In the genomic region with DNA sequence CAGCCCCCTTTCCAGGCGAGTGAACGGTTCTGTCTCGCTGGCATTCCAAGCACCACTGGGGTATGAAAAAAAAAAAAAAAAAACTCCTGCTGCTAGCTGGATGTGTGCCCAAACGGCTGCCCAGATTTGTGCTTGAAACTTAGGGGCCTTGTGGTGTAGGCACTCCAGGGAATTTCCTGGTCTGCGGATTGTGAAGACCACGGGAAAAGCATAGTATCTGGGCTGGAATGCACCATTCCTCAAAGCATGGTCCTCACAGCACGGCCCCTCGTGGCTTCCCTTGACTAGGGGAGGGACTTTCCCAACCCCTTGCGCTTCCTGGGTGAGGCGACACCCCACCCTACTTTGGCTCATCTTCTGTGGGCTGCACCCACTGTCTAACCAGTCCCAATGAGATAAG, we compare ENCODE assay signal across 21 cellular contexts.
DNase-seq lines count a peak whose midpoint lies in the region; ATAC-seq, FAIRE-seq and TF ChIP-seq lines count a peak whose summit lies in the region.
"Had no signal": no experiment of that assay in that cellular context is flagged by ENCODE, and none has a peak within 500 bp of the region (broad histone marks: within the 10 kb centered on the region; RNA-seq: fewer than 3 reads in every experiment).

No MANE protein-coding gene starts in this region.

- H3K4me3 Mint-ChIP-seq in astrocyte (ENCODE audit: unreplicated experiment) = no peak overlapping the region
- H3K4me3 Mint-ChIP-seq: CD8-positive, alpha-beta memory T cell had no signal

- no peaks in the 10 kb centered on the region for H3K79me2 ChIP-seq in astrocyte (ENCODE audit: insufficient read depth, low read length)

- no peaks in the 10 kb centered on the region for H3K27me3 ChIP-seq in astrocyte (ENCODE audit: insufficient read depth, low read length)
- peaks cover 0 to 5% (median 0%) of the 10 kb centered on the region in 7 donors for H3K27me3 ChIP-seq in spleen (replicated peaks in 1 of 7)
- H3K27me3 ChIP-seq: Peyer's patch had no signal

- H3K36me3 ChIP-seq in astrocyte (ENCODE audit: insufficient read depth, low read length) (no peaks in the 10 kb centered on the region), spleen (no peaks in the 10 kb centered on the region)
- H3K36me3 ChIP-seq: Peyer's patch had no signal

- no peak overlapping the region for H2AFZ ChIP-seq in astrocyte (ENCODE audit: low read depth, low read length)

- H3K4me2 ChIP-seq in astrocyte (ENCODE audit: low read length) = no peak overlapping the region

- H3K27ac Mint-ChIP-seq in astrocyte (ENCODE audit: unreplicated experiment) = no peak overlapping the region
- H3K27ac Mint-ChIP-seq: CD8-positive, alpha-beta memory T cell had no signal

- H4K20me1 ChIP-seq in astrocyte (ENCODE audit: insufficient read depth, low read length) = no peaks in the 10 kb centered on the region

- no peaks in the 10 kb centered on the region for H3K4me1 ChIP-seq in astrocyte (ENCODE audit: insufficient read depth, low read length)
- H3K4me1 ChIP-seq in spleen = no peaks in the 10 kb centered on the region
- H3K4me1 ChIP-seq: Peyer's patch had no signal

- H3K36me3 Mint-ChIP-seq in astrocyte (ENCODE audit: low read depth, unreplicated experiment) = no peaks in the 10 kb centered on the region
- H3K36me3 Mint-ChIP-seq: CD8-positive, alpha-beta memory T cell had no signal

- H3K27ac ChIP-seq in astrocyte (ENCODE audit: low read depth, low read length) = no peak overlapping the region
- H3K27ac ChIP-seq in spleen = no peak overlapping the region
- H3K27ac ChIP-seq: Peyer's patch had no signal

- intact Hi-C loops in spleen (cut with DNase I; ENCODE audit: low total_unique reads) = no loop called here

- no peak for FAIRE-seq in astrocyte (lab: Jason Lieb, UNC)
- FAIRE-seq: GM12891, GM18507 had no signal

- H3K9me3 ChIP-seq in astrocyte (ENCODE audit: insufficient read depth, low read depth, low read length) = no peaks in the 10 kb centered on the region
- H3K9me3 ChIP-seq in spleen = peaks cover 0 to 2% (median 0%) of the 10 kb centered on the region in 8 donors
- H3K9me3 ChIP-seq: Peyer's patch had no signal

- H3K9me3 Mint-ChIP-seq in astrocyte (ENCODE audit: unreplicated experiment) = peaks cover 3% of the 10 kb centered on the region

- H3K4me3 ChIP-seq in astrocyte (ENCODE audit: insufficient read depth, low read depth, low read length) (no peak overlapping the region), spleen (no peak overlapping the region)
- H3K4me3 ChIP-seq: Peyer's patch had no signal

- H3K27me3 Mint-ChIP-seq in astrocyte (ENCODE audit: low read depth, unreplicated experiment) = no peaks in the 10 kb centered on the region

- TF ChIP-seq CTCF in astrocyte (IDR thresholded peaks at IDR 0.05; ENCODE audit: insufficient read depth, low read depth, low read length) = no peak
- TF ChIP-seq CTCF in spleen (IDR thresholded peaks at IDR 0.05 in 8 of 11, conservative IDR thresholded peaks at IDR 0.05 in 3 of 11) = no peak

- 68 to 75% (median 71%) methylated on average over 9 to 10 of the region's 10 CpGs for WGBS in spleen, 5 donors

- ATAC-seq in GM21576 (IDR thresholded peaks at IDR 0.05; ENCODE audit: unreplicated experiment) = no peak

- DNase-seq in H4 (ENCODE audit: low spot score) = peak; percentile 18
- DNase-seq in astrocyte (ENCODE audit: low read depth) = peak; percentile 10
- DNase-seq in iris pigment epithelial cell (ENCODE audit: low read depth) = peak; percentile 36
- peak; percentile 51 for DNase-seq in spleen
- DNase-seq in activated gamma-delta T cell treated with Interleukin-2 at 50 U/mL for 16 hours = no peak
- DNase-seq in NCI-H774 (lab: John Stamatoyannopoulos, UW) = no peak
- DNase-seq: ACHN; C1 segment of cervical spinal cord; CD8-positive, alpha-beta memory T cell; DMS53; HCEC 1CT; NCI-H1417; NCI-H2029; NCI-H2171; NCI-H446 treated with DMSO at 0.1 percent for 48 hours; NCI-H69; Peyer's patch; Right ventricle myocardium superior had no signal

- H3K4me1 Mint-ChIP-seq in astrocyte (ENCODE audit: low read depth, unreplicated experiment) = no peaks in the 10 kb centered on the region
- H3K4me1 Mint-ChIP-seq: CD8-positive, alpha-beta memory T cell had no signal

- H3K9ac ChIP-seq in astrocyte (ENCODE audit: low read length) = no peak overlapping the region

- no peak for TF ChIP-seq POLR2A in spleen (IDR thresholded peaks at IDR 0.05)

Comparison
In these comparisons a context has a peak if more than half of its experiments do, and no peak if none do; other contexts are left out.
1. DNase-seq: peak in H4 (single experiment), astrocyte (single experiment), iris pigment epithelial cell (single experiment) and spleen (single experiment); none in activated gamma-delta T cell treated with Interleukin-2 at 50 U/mL for 16 hours (single experiment) and NCI-H774 (single experiment).